In genomic region chr14:61565836-61566536, GRCh38 we compare ENCODE assay signal across 1 cellular context.
A peak's percentile ranks its signal among the peaks of the same experiment; 100 is the strongest.
TF ChIP-seq lines count a peak whose summit lies in the region.

No MANE protein-coding gene starts in this region.

TF ChIP-seq in IMR-90, 13 proteins besides CTCF, POLR2A, EP300 and RAD21 (continued from another document):
- TF ChIP-seq ELK1 (IDR thresholded peaks at IDR 0.05; ENCODE audit: borderline replicate concordance, low read depth, low read length): no peak
- TF ChIP-seq MXI1 (IDR thresholded peaks at IDR 0.05; ENCODE audit: borderline replicate concordance, low read depth, low read length): no peak
- peak; percentile 92 for TF ChIP-seq MAFK (IDR thresholded peaks at IDR 0.05; ENCODE audit: low read depth, low read length)
- TF ChIP-seq BHLHE40 (IDR thresholded peaks at IDR 0.05; ENCODE audit: low read depth, low read length): no peak
- TF ChIP-seq MAZ (IDR thresholded peaks at IDR 0.05; ENCODE audit: borderline replicate concordance, low read depth, low read length): no peak
- TF ChIP-seq CHD1 (IDR thresholded peaks at IDR 0.05; ENCODE audit: low read depth, low read length): no peak
- no peak for TF ChIP-seq CEBPB (IDR thresholded peaks at IDR 0.05; ENCODE audit: low read depth, low read length)
- TF ChIP-seq SMC3 (IDR thresholded peaks at IDR 0.05; ENCODE audit: low read depth, low read length): peak; percentile 22; the same call in 1 of the 2 replicates
